Comparison of ENCODE assay signal across 15 cellular contexts in genomic region chr2:169511818-169512217, GRCh38. TPM values are rescaled to one million over a fixed set of nuclear protein-coding genes. Genes with fewer than 3 reads are reported as not detected.
"Had no signal": no experiment of that assay in that cellular context is flagged by ENCODE, and none has a peak within 500 bp of the region (broad histone marks: within the 10 kb centered on the region; RNA-seq: fewer than 3 reads in every experiment).

No MANE protein-coding gene starts in this region.

- H3K36me3 ChIP-seq: adrenal gland, prostate gland, right lobe of liver had no signal

- H3K27ac ChIP-seq: adrenal gland, dorsolateral prefrontal cortex, foreskin keratinocyte, prostate gland, right lobe of liver, tibial nerve had no signal

- H3K27me3 ChIP-seq: adrenal gland, dorsolateral prefrontal cortex, foreskin keratinocyte, right lobe of liver, tibial nerve had no signal

- H3K4me1 ChIP-seq: prostate gland, right lobe of liver had no signal

- H3K9me3 ChIP-seq: adrenal gland, prostate gland, right lobe of liver, tibial nerve had no signal

- DNase-seq: activated CD4-positive, alpha-beta T cell treated with anti-CD3 and anti-CD28 coated beads, Interleukin-2, amount 10 ng/mL, durations not matched to agents 7 days and 5 days; activated CD8-positive, alpha-beta T cell treated with anti-CD3 and anti-CD28 coated beads, Interleukin-2, amount 10 ng/mL, durations not matched to agents 7 days and 5 days; activated effector memory CD4-positive, alpha-beta T cell treated with anti-CD3 and anti-CD28 coated beads, Interleukin-2, amount 50 U/mL, for 16 hours; activated T-cell treated with anti-CD3 and anti-CD28 coated beads, Interleukin-2, amount 50 U/mL, for 4 hours; adrenal gland; dorsolateral prefrontal cortex; foreskin keratinocyte; glutamatergic neuron; kidney; naive thymus-derived CD4-positive, alpha-beta T cell; right lobe of liver; stimulated activated CD4-positive, alpha-beta T cell treated with anti-CD3 and anti-CD28 coated beads, Interleukin-2, amount 100 ng/mL, for 48 hours had no signal

- H3K4me3 ChIP-seq: adrenal gland, dorsolateral prefrontal cortex, prostate gland, right lobe of liver, tibial nerve had no signal

- ATAC-seq: activated CD4-positive, CD25-positive, alpha-beta regulatory T cell treated with anti-CD3 and anti-CD28 coated beads, Interleukin-2, amount 50 U/mL, for 24 hours; activated CD8-positive, alpha-beta T cell treated with anti-CD3 and anti-CD28 coated beads, Interleukin-2, amount 10 ng/mL, durations not matched to agents 7 days and 5 days; activated T-cell treated with anti-CD3 and anti-CD28 coated beads, Interleukin-2, amount 50 U/mL, for 4 hours; foreskin keratinocyte; naive thymus-derived CD4-positive, alpha-beta T cell; right lobe of liver had no signal

RNA-seq across cellular contexts. Expression of gene KLHL41, which starts 2.3 kb away (rescaled TPM):
- total RNA-seq: activated CD8-positive, alpha-beta T cell treated with anti-CD3 and anti-CD28 coated beads, Interleukin-2, amount 10 ng/mL, durations not matched to agents 7 days and 5 days; activated T-cell treated with anti-CD3 and anti-CD28 coated beads, Interleukin-2, amount 50 U/mL, for 4 hours had no signal
